ENCODE assay signal across 14 cellular contexts in the genomic region with DNA sequence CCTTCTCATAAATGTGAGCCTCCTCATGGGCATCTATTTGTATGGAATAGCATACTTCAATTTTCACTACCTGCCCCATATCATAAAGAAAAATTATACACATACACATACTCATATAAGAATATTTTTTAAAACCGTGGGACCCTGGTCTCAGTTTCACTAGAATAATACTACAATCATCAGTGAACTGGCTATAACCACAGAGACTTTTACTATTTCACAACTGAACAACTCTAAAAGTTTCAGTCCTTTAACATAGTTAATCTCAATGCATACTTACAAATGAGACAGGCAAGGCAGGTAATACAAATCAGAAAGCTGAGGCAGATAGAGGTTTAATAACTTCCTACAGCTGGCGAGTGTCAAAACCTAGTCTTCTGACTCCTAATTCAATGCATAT.
"Had no signal": no experiment of that assay in that cellular context is flagged by ENCODE, and none has a peak within 500 bp of the region (broad histone marks: within the 10 kb centered on the region; RNA-seq: fewer than 3 reads in every experiment).

No MANE protein-coding gene starts in this region.

- ATAC-seq: activated CD8-positive, alpha-beta memory T cell treated with anti-CD3 and anti-CD28 coated beads, Interleukin-2, amount 10 ng/mL, durations not matched to agents 7 days and 5 days; activated T-cell treated with anti-CD3 and anti-CD28 coated beads, Interleukin-2, amount 50 U/mL, for 4 hours; lower lobe of right lung; upper lobe of right lung had no signal

- H3K4me3 ChIP-seq: esophagus muscularis mucosa, lower lobe of right lung, upper lobe of right lung had no signal

- DNase-seq: activated CD4-positive, alpha-beta T cell treated with anti-CD3 and anti-CD28 coated beads, Interleukin-2, amount 50 U/mL, for 4 hours; activated CD4-positive, CD25-positive, alpha-beta regulatory T cell; activated CD8-positive, alpha-beta memory T cell treated with anti-CD3 and anti-CD28 coated beads, Interleukin-2, amount 10 ng/mL, durations not matched to agents 7 days and 5 days; activated gamma-delta T cell; activated naive CD8-positive, alpha-beta T cell treated with anti-CD3 and anti-CD28 coated beads, Interleukin-2, amount 10 ng/mL, durations not matched to agents 7 days and 5 days; activated T-cell treated with anti-CD3 and anti-CD28 coated beads, Interleukin-2, amount 50 U/mL, for 4 hours; anterior cingulate cortex; lower lobe of right lung; midbrain; retina; stimulated activated CD4-positive, alpha-beta T cell treated with anti-CD3 and anti-CD28 coated beads, Interleukin-4, amount 100 ng/mL, for 1 hour; stimulated activated CD8-positive, alpha-beta memory T cell treated with anti-CD3 and anti-CD28 coated beads, Interleukin-4, amount 100 ng/mL, for 48 hours; upper lobe of right lung had no signal
